14 cellular contexts compared by ENCODE assay signal in the genomic region with DNA sequence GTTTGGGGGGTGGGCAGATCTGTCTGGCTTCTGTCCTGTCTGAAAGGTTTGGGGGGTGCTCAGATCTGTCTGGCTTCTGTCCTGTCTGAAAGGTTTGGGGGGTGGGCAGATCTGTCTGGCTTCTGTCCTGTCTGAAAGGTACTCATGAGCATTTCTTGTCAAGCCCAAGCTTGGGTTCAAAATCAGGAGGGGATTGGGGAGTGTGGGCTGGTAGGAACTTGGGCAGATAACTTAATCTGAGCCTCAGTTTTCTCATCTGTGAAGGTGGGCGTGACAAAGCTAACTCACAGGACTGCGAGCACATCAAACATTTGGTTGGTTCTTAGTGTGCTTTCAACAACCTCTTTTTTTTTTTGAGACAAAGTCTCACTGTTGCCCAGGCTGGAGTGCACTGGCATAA. TPM values are rescaled to one million over a fixed set of nuclear protein-coding genes. Genes with fewer than 3 reads are reported as not detected.
DNase-seq lines count a peak whose midpoint lies in the region; ATAC-seq and TF ChIP-seq lines count a peak whose summit lies in the region.
"Had no signal": no experiment of that assay in that cellular context is flagged by ENCODE, and none has a peak within 500 bp of the region (broad histone marks: within the 10 kb centered on the region; RNA-seq: fewer than 3 reads in every experiment).

No MANE protein-coding gene starts in this region.

- H3K4me3 ChIP-seq in CD4-positive, CD25-positive, alpha-beta regulatory T cell (ENCODE audit: low read depth, low read length) = no peak overlapping the region
- H3K4me3 ChIP-seq: gastrocnemius medialis, HAP-1, ovary had no signal

- DNase-seq in CD4-positive, CD25-positive, alpha-beta regulatory T cell = no peak
- no peak for DNase-seq in HFFc6
- DNase-seq in activated naive CD8-positive, alpha-beta T cell treated with anti-CD3 and anti-CD28 coated beads for 36 hours = no peak
- no peak for DNase-seq in neural crest cell (ENCODE audit: low read depth, low spot score)
- DNase-seq in NCI-H2227 (lab: John Stamatoyannopoulos, UW; ENCODE audit: unreplicated experiment) = no peak
- DNase-seq in left cardiac atrium = no peak
- no peak for DNase-seq in AG08396 (ENCODE audit: low spot score)
- DNase-seq: gastrocnemius medialis, MV-4-11, ovary, substantia nigra, T-helper 9 cell had no signal

- ATAC-seq in CD4-positive, CD25-positive, alpha-beta regulatory T cell (ENCODE audit: low read depth in 2 of 2) = no peak
- ATAC-seq in left cardiac atrium = no peak
- ATAC-seq: gastrocnemius medialis had no signal

- no peaks in the 10 kb centered on the region for H3K27me3 Mint-ChIP-seq in CD4-positive, CD25-positive, alpha-beta regulatory T cell
- H3K27me3 Mint-ChIP-seq in HFFc6 (ENCODE audit: insufficient read depth) (peaks cover 2% of the 10 kb centered on the region), neural crest cell (ENCODE audit: low read depth) (no peaks in the 10 kb centered on the region)
- no peaks in the 10 kb centered on the region for H3K27me3 Mint-ChIP-seq in activated naive CD8-positive, alpha-beta T cell treated with anti-CD3 and anti-CD28 coated beads for 36 hours
- H3K27me3 Mint-ChIP-seq: IgD-negative memory B cell had no signal

- no peak overlapping the region for H3K27ac ChIP-seq in CD4-positive, CD25-positive, alpha-beta regulatory T cell (ENCODE audit: insufficient read depth, low read length, poor library complexity, severe bottlenecking)
- H3K27ac ChIP-seq: ovary had no signal

- peaks cover 0 to 65% (median 31%) of the 10 kb centered on the region in 4 donors for H3K4me1 Mint-ChIP-seq in CD4-positive, CD25-positive, alpha-beta regulatory T cell
- H3K4me1 Mint-ChIP-seq in HFFc6 (ENCODE audit: low read depth) (peaks cover 49% of the 10 kb centered on the region), neural crest cell (peaks cover 25% of the 10 kb centered on the region)
- peaks cover 66% of the 10 kb centered on the region for H3K4me1 Mint-ChIP-seq in activated naive CD8-positive, alpha-beta T cell treated with anti-CD3 and anti-CD28 coated beads for 36 hours

- no peak overlapping the region for H3K4me3 Mint-ChIP-seq in CD4-positive, CD25-positive, alpha-beta regulatory T cell
- H3K4me3 Mint-ChIP-seq in HFFc6 = no peak overlapping the region
- H3K4me3 Mint-ChIP-seq in activated naive CD8-positive, alpha-beta T cell treated with anti-CD3 and anti-CD28 coated beads for 36 hours = peak overlapping the region; percentile 40
- H3K4me3 Mint-ChIP-seq in neural crest cell = no peak overlapping the region

- peaks cover 6% of the 10 kb centered on the region for H3K36me3 Mint-ChIP-seq in CD4-positive, CD25-positive, alpha-beta regulatory T cell
- H3K36me3 Mint-ChIP-seq in HFFc6 (ENCODE audit: low read depth) = peaks cover 16% of the 10 kb centered on the region; the same call in 1 of the 2 replicates
- peaks cover 28% of the 10 kb centered on the region for H3K36me3 Mint-ChIP-seq in activated naive CD8-positive, alpha-beta T cell treated with anti-CD3 and anti-CD28 coated beads for 36 hours
- no peaks in the 10 kb centered on the region for H3K36me3 Mint-ChIP-seq in neural crest cell (ENCODE audit: low read depth)

- H3K27ac Mint-ChIP-seq in CD4-positive, CD25-positive, alpha-beta regulatory T cell = peak overlapping the region; percentile 12 to 85 (median 57)
- H3K27ac Mint-ChIP-seq in HFFc6 (peak overlapping the region; percentile 81), neural crest cell (ENCODE audit: unreplicated experiment) (peak overlapping the region; percentile 27)
- H3K27ac Mint-ChIP-seq in activated naive CD8-positive, alpha-beta T cell treated with anti-CD3 and anti-CD28 coated beads for 36 hours = peak overlapping the region; percentile 87

- H3K9me3 ChIP-seq in CD4-positive, CD25-positive, alpha-beta regulatory T cell (ENCODE audit: control insufficient read depth in 2 of 2, low read length in 2 of 2) = no peaks in the 10 kb centered on the region
- H3K9me3 ChIP-seq: gastrocnemius medialis, HAP-1, ovary had no signal

- peaks cover 17% of the 10 kb centered on the region for H3K36me3 ChIP-seq in CD4-positive, CD25-positive, alpha-beta regulatory T cell (ENCODE audit: control insufficient read depth, insufficient read depth, low read length)
- H3K36me3 ChIP-seq: gastrocnemius medialis, ovary had no signal

- TF ChIP-seq CTCF in HFFc6 (IDR thresholded peaks at IDR 0.05) (no peak), neural crest cell (conservative IDR thresholded peaks at IDR 0.05) (no peak)

- H3K9me3 Mint-ChIP-seq in CD4-positive, CD25-positive, alpha-beta regulatory T cell = no peaks in the 10 kb centered on the region
- H3K9me3 Mint-ChIP-seq in HFFc6 (no peaks in the 10 kb centered on the region), neural crest cell (no peaks in the 10 kb centered on the region)
- no peaks in the 10 kb centered on the region for H3K9me3 Mint-ChIP-seq in activated naive CD8-positive, alpha-beta T cell treated with anti-CD3 and anti-CD28 coated beads for 36 hours
- H3K9me3 Mint-ChIP-seq: IgD-negative memory B cell had no signal

- H3K27me3 ChIP-seq in CD4-positive, CD25-positive, alpha-beta regulatory T cell (ENCODE audit: control insufficient read depth, insufficient read depth, low read length) = no peaks in the 10 kb centered on the region
- H3K27me3 ChIP-seq: gastrocnemius medialis, ovary had no signal

- intact Hi-C loops in left cardiac atrium (cut with DNase I) = no loop called here

- peaks cover 18% of the 10 kb centered on the region for H3K4me1 ChIP-seq in CD4-positive, CD25-positive, alpha-beta regulatory T cell (ENCODE audit: control insufficient read depth, insufficient read depth, low read length, poor library complexity, severe bottlenecking)

RNA-seq across cellular contexts. Expression of a gene that starts 35.2 kb away (rescaled TPM):
- 125 TPM for total RNA-seq in CD4-positive, CD25-positive, alpha-beta regulatory T cell
- polyA plus RNA-seq in CD4-positive, CD25-positive, alpha-beta regulatory T cell = 10 to 100 TPM; 11.7 to 17.8 (median 13.6) TPM
- 10 to 100 TPM; 65.0 to 77.4 (median 72.0) TPM for total RNA-seq in HFFc6 (2021; fragmentation: NEBNext Ultra II Directional; extraction: Animal tissue kit (Norgen Biotek cat#: 25700))
- 10 to 100 TPM; 64.5 to 65.5 TPM for total RNA-seq in activated naive CD8-positive, alpha-beta T cell treated with anti-CD3 and anti-CD28 coated beads for 36 hours
- total RNA-seq in neural crest cell (80.1 and 81.1 TPM in 2 replicates), left cardiac atrium (10 to 100 TPM; 35.6 to 50.5 TPM)

Comparison
In these comparisons a context has a peak if more than half of its experiments do, and no peak if none do; other contexts are left out.
1. H3K27ac Mint-ChIP-seq: peak in every context shown above with its lines; median percentile 87 in activated naive CD8-positive, alpha-beta T cell treated with anti-CD3 and anti-CD28 coated beads for 36 hours; 81 in HFFc6; 57 in CD4-positive, CD25-positive, alpha-beta regulatory T cell; 27 in neural crest cell.